In the genomic region with DNA sequence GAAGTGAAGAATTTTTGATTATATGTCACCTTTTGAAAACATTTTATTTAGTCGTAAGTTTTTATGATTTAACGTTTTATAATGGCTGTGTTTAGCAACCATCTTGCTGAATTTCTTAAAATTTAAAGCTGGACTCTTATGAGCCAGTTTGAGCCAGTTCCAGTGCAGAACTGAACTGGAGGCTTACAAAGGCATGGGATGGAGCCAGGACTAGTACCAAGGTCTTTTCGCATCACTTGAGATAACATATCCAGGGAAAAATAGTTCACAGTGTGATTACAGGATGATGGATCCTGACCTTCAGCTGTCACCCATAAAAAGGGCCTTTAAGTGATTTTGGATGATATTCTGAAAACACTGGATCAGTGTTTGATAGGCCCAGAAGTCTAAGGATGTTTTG, we compare ENCODE assay signal across 16 cellular contexts. TPM values are rescaled to one million over a fixed set of nuclear protein-coding genes. Genes with fewer than 3 reads are reported as not detected.
DNase-seq lines count a peak whose midpoint lies in the region; ATAC-seq and TF ChIP-seq lines count a peak whose summit lies in the region.
"Had no signal": no experiment of that assay in that cellular context is flagged by ENCODE, and none has a peak within 500 bp of the region (broad histone marks: within the 10 kb centered on the region; RNA-seq: fewer than 3 reads in every experiment).

No MANE protein-coding gene starts in this region.

- no peak overlapping the region for H3K9ac ChIP-seq in Karpas-422 (ENCODE audit: low read length)
- H3K9ac ChIP-seq: GM23248 had no signal

- no peaks in the 10 kb centered on the region for H3K4me1 ChIP-seq in CD8-positive, alpha-beta T cell (ENCODE audit: insufficient read depth, low read length)
- H3K4me1 ChIP-seq in gastrocnemius medialis (peaks cover 56 to 60% of the 10 kb centered on the region in 2 donors), Karpas-422 (ENCODE audit: low read length) (no peaks in the 10 kb centered on the region)

- no peak for ATAC-seq in CD8-positive, alpha-beta T cell
- ATAC-seq in gastrocnemius medialis: no peak
- no peak for ATAC-seq in GM21515 (IDR thresholded peaks at IDR 0.05; ENCODE audit: unreplicated experiment)
- ATAC-seq: GM12878, HepG2 had no signal

- no peaks in the 10 kb centered on the region for H3K9me2 ChIP-seq in Karpas-422 (replicated peaks; ENCODE audit: insufficient read depth, low read length)

- CTCF ChIA-PET in CD8-positive, alpha-beta T cell (lab: Charles Lee): no interaction called here

- TF ChIP-seq CTCF in CD8-positive, alpha-beta T cell (IDR thresholded peaks at IDR 0.05): no peak
- no peak for TF ChIP-seq CTCF in gastrocnemius medialis (IDR thresholded peaks at IDR 0.05 in 4 of 5, conservative IDR thresholded peaks at IDR 0.05 in 1 of 5)

- no peaks in the 10 kb centered on the region for H3K27me3 Mint-ChIP-seq in CD8-positive, alpha-beta T cell (ENCODE audit: low read depth)
- H3K27me3 Mint-ChIP-seq: CD4-positive, alpha-beta T cell; IgD-negative memory B cell had no signal

- no peaks in the 10 kb centered on the region for H3K9me3 ChIP-seq in CD8-positive, alpha-beta T cell (ENCODE audit: low read length)
- H3K9me3 ChIP-seq in gastrocnemius medialis (no peaks in the 10 kb centered on the region), Karpas-422 (ENCODE audit: low read length) (no peaks in the 10 kb centered on the region)
- H3K9me3 ChIP-seq: HAP-1 had no signal

- no peak overlapping the region for H2AFZ ChIP-seq in Karpas-422 (ENCODE audit: low read length)
- H2AFZ ChIP-seq: GM23248 had no signal

- no peak overlapping the region for H3K27ac ChIP-seq in CD8-positive, alpha-beta T cell (ENCODE audit: low read depth, low read length)
- H3K27ac ChIP-seq in gastrocnemius medialis (peak overlapping the region; percentile 85 to 90 (median 86)), Karpas-422 (ENCODE audit: low read length) (no peak overlapping the region)
- H3K27ac ChIP-seq: C4-2B, GM23248 had no signal

- peaks cover 43% of the 10 kb centered on the region for H3K36me3 Mint-ChIP-seq in CD8-positive, alpha-beta T cell

- H3K27ac Mint-ChIP-seq in CD8-positive, alpha-beta T cell: peak overlapping the region; percentile 19
- H3K27ac Mint-ChIP-seq: CD4-positive, alpha-beta T cell; IgD-negative memory B cell had no signal

- H4K20me1 ChIP-seq in Karpas-422 (ENCODE audit: insufficient read depth, low read depth, low read length): 0 out of 2 replicates have a peak, but pooled peaks cover 5% of the 10 kb centered on the region

- H3K79me2 ChIP-seq in Karpas-422 (ENCODE audit: low read length): peaks cover 62% of the 10 kb centered on the region

- H3K9me3 Mint-ChIP-seq in CD8-positive, alpha-beta T cell: no peaks in the 10 kb centered on the region
- H3K9me3 Mint-ChIP-seq: CD4-positive, alpha-beta T cell; IgD-negative memory B cell had no signal

- H3K27me3 ChIP-seq in CD8-positive, alpha-beta T cell (ENCODE audit: insufficient read depth, low read length): no peaks in the 10 kb centered on the region
- no peaks in the 10 kb centered on the region for H3K27me3 ChIP-seq in gastrocnemius medialis
- H3K27me3 ChIP-seq in Karpas-422 (ENCODE audit: low read length): no peaks in the 10 kb centered on the region

- H3K4me3 Mint-ChIP-seq in CD8-positive, alpha-beta T cell: no peak overlapping the region
- H3K4me3 Mint-ChIP-seq: CD4-positive, alpha-beta T cell; IgD-negative memory B cell had no signal

- H3K36me3 ChIP-seq in CD8-positive, alpha-beta T cell (ENCODE audit: insufficient read depth, low read length): no peaks in the 10 kb centered on the region
- H3K36me3 ChIP-seq in gastrocnemius medialis (peaks cover 0 to 20% of the 10 kb centered on the region in 2 donors), Karpas-422 (ENCODE audit: insufficient read depth, low read length) (peaks cover 21% of the 10 kb centered on the region; the same call in 1 of the 2 replicates)
- H3K36me3 ChIP-seq: HAP-1 had no signal

- TF ChIP-seq POLR2A in gastrocnemius medialis (IDR thresholded peaks at IDR 0.05): no peak

- H3K4me1 Mint-ChIP-seq in CD8-positive, alpha-beta T cell (ENCODE audit: low read depth): no peaks in the 10 kb centered on the region

- intact Hi-C loops in CD8-positive, alpha-beta T cell (cut with DNase I, micrococcal nuclease): no loop called here
- intact Hi-C loops in gastrocnemius medialis (cut with DNase I; ENCODE audit: low total_unique reads): no loop called here

- POLR2A ChIA-PET in CD8-positive, alpha-beta T cell (lab: Charles Lee): no interaction called here

- DNase-seq in CD8-positive, alpha-beta T cell: no peak
- DNase-seq in G401 (ENCODE audit: low spot score) (peak; percentile 62), cerebellum (ENCODE audit: low spot score) (peak; percentile 19), gastrocnemius medialis (no peak), Karpas-422 (no peak)
- DNase-seq: ACHN; CD4-positive, alpha-beta T cell; DMS153; DMS79; GM23248 had no signal

- in situ Hi-C loops in G401 (cut with HindIII; ENCODE audit: low sequenced_read_pairs): no loop called here
- in situ Hi-C loops in gastrocnemius medialis (cut with MboI; ENCODE audit: low sequenced_read_pairs in 4 of 4): no loop called here

- H3K4me2 ChIP-seq in Karpas-422 (ENCODE audit: low read depth, low read length, poor library complexity, severe bottlenecking): no peak overlapping the region

- H3K4me3 ChIP-seq in CD8-positive, alpha-beta T cell (ENCODE audit: low read depth, low read length): no peak overlapping the region
- H3K4me3 ChIP-seq in gastrocnemius medialis: no peak overlapping the region
- H3K4me3 ChIP-seq in Karpas-422 (ENCODE audit: low read length): no peak overlapping the region
- H3K4me3 ChIP-seq: GM12878, GM23248, HAP-1 had no signal

RNA-seq across cellular contexts. Expression of a gene that starts 51.0 kb away (rescaled TPM):
- total RNA-seq in CD8-positive, alpha-beta T cell: 1 to 10 TPM; 3.0 to 3.3 TPM
- 13.3 and 14.0 TPM in 2 replicates for total RNA-seq in G401 (2014; rRNA removed; shearing (Covaris generic))
- total RNA-seq in cerebellum (13.8 TPM), gastrocnemius medialis (100 to 1,000 TPM; 117 to 453 (median 249) TPM)
- total RNA-seq in Karpas-422 (2014; rRNA removed; shearing (Covaris generic); ENCODE audit: low replicate concordance): 17.5 and 22.1 TPM in 2 replicates

Comparison
In these comparisons a context has a peak if more than half of its experiments do, and no peak if none do; other contexts are left out.
1. DNase-seq: peak in G401 (single experiment) and cerebellum (single experiment); none in CD8-positive, alpha-beta T cell (0 of 7), gastrocnemius medialis (0 of 2) and Karpas-422 (single experiment).
2. H3K27ac ChIP-seq: peak in gastrocnemius medialis (4 of 4); none in CD8-positive, alpha-beta T cell (single experiment) and Karpas-422 (single experiment).